In the genomic region with DNA sequence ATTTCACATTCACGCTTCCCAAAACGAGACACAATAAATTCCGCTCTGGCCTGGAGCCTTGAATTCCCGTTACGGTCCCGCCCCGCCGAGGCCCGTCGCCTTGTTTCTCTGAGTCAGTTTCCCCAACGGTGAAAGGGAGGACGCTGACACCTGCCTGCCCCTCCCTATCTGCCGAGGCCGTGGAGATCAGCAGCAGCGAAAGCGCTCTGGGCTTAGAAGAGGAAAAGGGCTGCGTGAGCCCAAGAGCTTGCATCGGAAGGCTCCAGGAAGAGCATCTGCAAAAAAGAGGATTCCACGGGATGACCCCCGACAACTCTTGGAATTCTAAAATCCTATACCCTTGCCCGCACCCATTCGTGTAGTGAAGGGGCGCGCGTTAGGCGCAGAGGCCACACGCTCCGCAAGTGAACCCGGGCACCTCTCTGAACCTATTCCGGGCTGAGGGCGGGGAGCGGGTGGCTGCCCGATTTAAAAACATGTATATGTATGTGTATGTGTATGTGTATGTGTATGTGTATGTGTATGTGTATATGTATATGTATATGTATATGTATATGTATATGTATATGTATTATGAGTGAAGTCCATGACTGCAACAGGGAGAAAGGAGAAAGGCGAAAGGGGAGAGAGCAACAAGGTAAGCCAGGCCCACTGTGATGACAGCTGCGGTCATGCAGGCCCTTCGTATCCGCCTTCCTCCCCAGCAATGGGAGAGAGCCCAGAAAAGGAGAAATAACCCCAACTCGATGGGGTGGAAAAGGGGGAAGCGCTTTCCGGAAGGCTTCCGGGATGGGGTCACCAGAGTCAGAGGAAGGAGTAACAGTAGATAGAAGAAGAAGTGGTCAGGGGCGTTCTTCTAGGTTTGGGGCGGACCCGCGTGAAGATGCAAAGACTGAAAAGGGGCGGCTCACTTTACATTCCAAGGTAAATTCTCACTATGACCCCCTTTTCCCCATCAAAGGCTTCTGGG, we compare ENCODE assay signal across 8 cellular contexts. TPM values are rescaled to one million over a fixed set of nuclear protein-coding genes. Genes with fewer than 3 reads are reported as not detected.
DNase-seq lines count a peak whose midpoint lies in the region; ATAC-seq, FAIRE-seq and TF ChIP-seq lines count a peak whose summit lies in the region.

No MANE protein-coding gene starts in this region.

- peak overlapping the region; percentile 91 to 94 for H3K27ac ChIP-seq in left lung

- no peak for FAIRE-seq in bronchial epithelial cell (lab: Jason Lieb, UNC)

- no peaks in the 10 kb centered on the region for H3K27me3 ChIP-seq in bronchial epithelial cell (ENCODE audit: control insufficient read depth, insufficient read depth, low read length)
- H3K27me3 ChIP-seq in left lung: no peaks in the 10 kb centered on the region

- intact Hi-C loops in left lung (cut with DNase I): no loop called here

- peaks cover 12 to 37% of the 10 kb centered on the region in 2 donors for H3K4me1 ChIP-seq in left lung

- H3K4me3 ChIP-seq in bronchial epithelial cell (ENCODE audit: low read depth, low read length): peak overlapping the region; percentile 77
- peak overlapping the region; percentile 96 to 98 for H3K4me3 ChIP-seq in left lung

- peak; percentile 1 for ATAC-seq in GM18498 (IDR thresholded peaks at IDR 0.05; ENCODE audit: unreplicated experiment)
- peak; percentile 9 for ATAC-seq in HG03432 (IDR thresholded peaks at IDR 0.05; ENCODE audit: unreplicated experiment)
- peak; percentile 31 for ATAC-seq in left lung

- H3K36me3 ChIP-seq in bronchial epithelial cell (ENCODE audit: control insufficient read depth, insufficient read depth, low read length) (no peaks in the 10 kb centered on the region), left lung (no peaks in the 10 kb centered on the region)

- DNase-seq in T-helper 9 cell: peak; percentile 26
- DNase-seq in bronchial epithelial cell (ENCODE audit: low read depth): peak; percentile 79
- DNase-seq in left lung: peak; percentile 71 to 84
- peak; percentile 58 to 65 for DNase-seq in stimulated activated CD4-positive, alpha-beta T cell treated with anti-CD3 and anti-CD28 coated beads, Interleukin-4, amount 100 ng/mL, for 4 hours
- DNase-seq in islet precursor cell: no peak
- no peak for DNase-seq in ecto neural progenitor cell (ENCODE audit: low spot score)

- TF ChIP-seq CTCF in bronchial epithelial cell (IDR thresholded peaks at IDR 0.05; ENCODE audit: insufficient read depth, low read length, severe bottlenecking) (no peak), left lung (IDR thresholded peaks at IDR 0.05) (no peak)

- no peaks in the 10 kb centered on the region for H3K9me3 ChIP-seq in left lung

RNA-seq across cellular contexts. Expression of a gene that starts 0.9 kb away (rescaled TPM):
- total RNA-seq in bronchial epithelial cell (23.9 and 25.3 TPM in 2 replicates), left lung (10 to 100 TPM; 56.1 to 58.0 TPM)

RNA-seq across cellular contexts. Expression of a gene that starts 41.8 kb away (rescaled TPM):
- total RNA-seq in bronchial epithelial cell: not detected in 2 replicates
- total RNA-seq in left lung: under 1 TPM in 1 of 2 donors, not detected in 1; 0.23 TPM

Comparison
In these comparisons a context has a peak if more than half of its experiments do, and no peak if none do; other contexts are left out.
1. DNase-seq: peak in T-helper 9 cell (single experiment), bronchial epithelial cell (single experiment), left lung (2 of 2) and stimulated activated CD4-positive, alpha-beta T cell treated with anti-CD3 and anti-CD28 coated beads, Interleukin-4, amount 100 ng/mL, for 4 hours (2 of 2); none in islet precursor cell (single experiment) and ecto neural progenitor cell (single experiment).
2. Peak in every context shown above with its lines, with median percentiles within 50 percentile points of each other: ATAC-seq.